Comparison of ENCODE assay signal across 20 cellular contexts in the genomic region with DNA sequence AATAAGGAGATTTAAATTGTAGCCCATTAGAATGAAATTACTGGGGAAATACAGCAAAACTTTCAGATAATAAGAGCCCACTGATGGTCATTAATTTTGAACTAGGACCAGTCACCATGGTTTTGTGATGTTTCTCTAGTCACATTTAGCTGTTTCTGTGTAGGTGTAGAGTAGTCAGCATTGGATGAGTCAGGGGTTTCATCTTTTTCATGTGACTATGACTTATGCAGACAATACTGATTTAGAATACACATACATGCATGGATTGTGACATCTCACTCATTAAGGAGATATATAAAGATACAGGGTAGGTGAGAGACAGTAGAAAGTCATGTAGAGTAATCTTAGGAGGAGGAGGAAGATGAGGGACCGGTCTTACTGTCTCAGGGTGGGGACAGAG.
DNase-seq lines count a peak whose midpoint lies in the region; ATAC-seq and TF ChIP-seq lines count a peak whose summit lies in the region.
"Had no signal": no experiment of that assay in that cellular context is flagged by ENCODE, and none has a peak within 500 bp of the region (broad histone marks: within the 10 kb centered on the region; RNA-seq: fewer than 3 reads in every experiment).

No MANE protein-coding gene starts in this region.

- H3K27me3 ChIP-seq in GM23248 (replicated peaks; ENCODE audit: insufficient read depth): no peaks in the 10 kb centered on the region
- H3K27me3 ChIP-seq in H7 (ENCODE audit: control insufficient read depth, insufficient read depth, low read length): no peaks in the 10 kb centered on the region

- H3K36me3 ChIP-seq in GM23248 (ENCODE audit: low read depth) (no peaks in the 10 kb centered on the region), H7 (replicated peaks; ENCODE audit: control insufficient read depth, insufficient read depth, low read length) (no peaks in the 10 kb centered on the region)

- POLR2A ChIA-PET in RWPE1 (lab: Yijun Ruan, JAX; ENCODE audit: low non-redundant PET): no interaction called here

- no peak overlapping the region for H3K9ac ChIP-seq in GM23248

- H2AFZ ChIP-seq in GM23248: 0 out of 2 replicates have a peak overlapping the region, but pooled peaks have one; percentile 2

- peak; percentile 46 to 51 for ATAC-seq in activated CD4-positive, CD25-positive, alpha-beta regulatory T cell treated with anti-CD3 and anti-CD28 coated beads, Interleukin-2, amount 50 U/mL, for 24 hours
- no peak for ATAC-seq in HG02759 (IDR thresholded peaks at IDR 0.05; ENCODE audit: unreplicated experiment)
- ATAC-seq: K562, Right ventricle myocardium inferior had no signal

- no peak overlapping the region for H3K4me3 ChIP-seq in GM23248
- H3K4me3 ChIP-seq in foreskin fibroblast (ENCODE audit: low read depth in 1 of 2, low read length in 2 of 2): no peak overlapping the region
- no peak overlapping the region for H3K4me3 ChIP-seq in H7 (ENCODE audit: insufficient read depth, low read depth, low read length)
- H3K4me3 ChIP-seq: K562 had no signal

- H3K4me2 ChIP-seq in GM23248 (ENCODE audit: unreplicated experiment): no peak overlapping the region

- H3K9me3 ChIP-seq in GM23248 (ENCODE audit: low read depth): no peaks in the 10 kb centered on the region
- H3K9me3 ChIP-seq: Caco-2 had no signal

- no peak for TF ChIP-seq CTCF in RWPE1 (conservative IDR thresholded peaks at IDR 0.05; ENCODE audit: low read depth)
- TF ChIP-seq CTCF in foreskin fibroblast (IDR thresholded peaks at IDR 0.05; ENCODE audit: low read depth, low read length): no peak

- DNase-seq in activated CD4-positive, CD25-positive, alpha-beta regulatory T cell treated with anti-CD3 and anti-CD28 coated beads, Interleukin-2, amount 50 U/mL, for 72 hours: no peak
- DNase-seq in GM23248 (peak; percentile 57), RWPE1 (ENCODE audit: low spot score) (peak; percentile 8), foreskin fibroblast (peak; percentile 21 to 40), NCI-H2107 (lab: John Stamatoyannopoulos, UW) (no peak), H7 (no peak)
- DNase-seq: Caco-2, DMS153, GF-D8, HFFc6, NCI-H1105, NCI-H1694 treated with DMSO at 0.1 percent for 48 hours, NCI-H2227 treated with DMSO at 0.1 percent for 48 hours, NCI-H524, SW 1271 had no signal

- no peaks in the 10 kb centered on the region for H3K4me1 ChIP-seq in GM23248 (ENCODE audit: insufficient read depth)
- H3K4me1 ChIP-seq: Caco-2 had no signal

- no peaks in the 10 kb centered on the region for H4K20me1 ChIP-seq in GM23248 (ENCODE audit: insufficient read depth)

- no peaks in the 10 kb centered on the region for H3F3A ChIP-seq in GM23248 (ENCODE audit: insufficient read depth)

- H3K27ac ChIP-seq in GM23248: no peak overlapping the region
- H3K27ac ChIP-seq in RWPE1: no peak overlapping the region
- H3K27ac ChIP-seq: 22Rv1 had no signal

- H3K9me2 ChIP-seq in GM23248 (ENCODE audit: insufficient read depth): no peaks in the 10 kb centered on the region

- in situ Hi-C loops in GM23248 (cut with MboI): no loop called here

- no peaks in the 10 kb centered on the region for H3K79me2 ChIP-seq in GM23248 (ENCODE audit: insufficient read depth)

- CTCF ChIA-PET in RWPE1 (lab: Yijun Ruan, JAX): no interaction called here

- 89% methylated on average over 1 of the region's 1 CpG for WGBS in GM23248 (ENCODE audit: low coverage in 1 of 2, low lambda C conversion rate in 2 of 2, missing lambda C conversion rate in 2 of 2), 2 experiments

Comparison
In these comparisons a context has a peak if more than half of its experiments do, and no peak if none do; other contexts are left out.
1. DNase-seq: peak in GM23248 (single experiment), RWPE1 (single experiment) and foreskin fibroblast (2 of 2); none in activated CD4-positive, CD25-positive, alpha-beta regulatory T cell treated with anti-CD3 and anti-CD28 coated beads, Interleukin-2, amount 50 U/mL, for 72 hours (single experiment), NCI-H2107 (single experiment) and H7 (single experiment).